23 cellular contexts compared by ENCODE assay signal in genomic region chr1:58939146-58939545, GRCh38.
"Had no signal": no experiment of that assay in that cellular context is flagged by ENCODE, and none has a peak within 500 bp of the region (broad histone marks: within the 10 kb centered on the region; RNA-seq: fewer than 3 reads in every experiment).

No MANE protein-coding gene starts in this region.

- FAIRE-seq: HepG2, RCC 7860 had no signal

- H3K4me3 ChIP-seq: MG63, SJSA1, SK-N-MC had no signal

- DNase-seq: IMR-90, Karpas-422, KG1, MG63, NCI-H1092, NCI-H1105 treated with DMSO at 0.1 percent for 48 hours, NCI-H1417 treated with DMSO at 0.1 percent for 48 hours, NCI-H146, NCI-H1694 treated with DMSO at 0.1 percent for 48 hours, NCI-H2029, NCI-H2081 treated with DMSO at 0.1 percent for 48 hours, NCI-H2171, NCI-H226, NCI-H446, NCI-H510A, NCI-H524 treated with DMSO at 0.1 percent for 48 hours, NCI-H69, NCI-H774, SHP77 treated with DMSO at 0.1 percent for 48 hours had no signal

- ATAC-seq: HepG2 had no signal
